9 cellular contexts compared by ENCODE assay signal in the genomic region with DNA sequence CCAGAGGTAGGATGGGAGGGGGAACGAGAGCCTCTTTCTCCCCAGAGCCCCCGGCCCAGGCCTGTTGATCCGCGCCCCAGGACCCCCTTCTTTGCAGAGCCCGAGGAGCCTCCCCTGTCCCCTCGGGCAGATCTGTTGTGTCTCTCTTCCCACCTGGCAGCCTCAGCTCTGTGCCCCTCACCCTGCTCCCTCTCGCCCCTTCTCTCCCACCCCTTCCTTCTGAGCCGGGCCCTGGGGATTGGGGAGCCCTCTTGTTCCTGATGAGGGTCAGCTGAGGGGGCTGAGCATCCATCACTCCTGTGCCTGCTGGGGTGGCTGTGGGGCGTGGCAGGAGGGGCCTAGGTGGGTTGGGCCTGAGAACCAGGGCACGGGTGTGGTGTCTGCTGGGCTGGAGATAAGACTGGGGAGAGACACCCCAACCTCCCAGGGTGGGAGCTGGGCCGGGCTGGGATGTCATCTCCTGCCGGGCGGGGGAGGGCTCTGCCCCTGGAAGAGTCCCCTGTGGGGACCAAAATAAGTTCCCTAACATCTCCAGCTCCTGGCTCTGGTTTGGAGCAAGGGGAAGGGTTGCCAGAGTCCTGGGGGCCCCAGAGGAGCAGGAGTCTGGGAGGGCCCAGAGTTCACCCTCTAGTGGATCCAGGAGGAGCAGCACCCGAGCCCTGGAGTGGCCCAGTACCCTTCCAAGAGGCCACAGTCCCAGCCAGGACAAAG.
DNase-seq lines count a peak whose midpoint lies in the region; ATAC-seq and TF ChIP-seq lines count a peak whose summit lies in the region.
"Had no signal": no experiment of that assay in that cellular context is flagged by ENCODE, and none has a peak within 500 bp of the region (broad histone marks: within the 10 kb centered on the region; RNA-seq: fewer than 3 reads in every experiment).

No MANE protein-coding gene starts in this region.

- no peaks in the 10 kb centered on the region for H3K36me3 Mint-ChIP-seq in activated CD4-positive, alpha-beta T cell treated with anti-CD3 and anti-CD28 coated beads for 36 hours (ENCODE audit: low read depth)

- no peaks in the 10 kb centered on the region for H3K27me3 Mint-ChIP-seq in activated CD4-positive, alpha-beta T cell treated with anti-CD3 and anti-CD28 coated beads for 36 hours

- intact Hi-C loops in activated CD4-positive, alpha-beta T cell treated with anti-CD3 and anti-CD28 coated beads for 36 hours (cut with DNase I, micrococcal nuclease): loop anchor here in 1 of 2 experiments (1.0 kb wide), 1 partner anchor 140 kb away; no protein-coding TSS in a partner anchor
- intact Hi-C loops in body of pancreas (cut with DNase I): no loop called here

- no peak overlapping the region for H3K27ac Mint-ChIP-seq in activated CD4-positive, alpha-beta T cell treated with anti-CD3 and anti-CD28 coated beads for 36 hours

- H3K4me1 ChIP-seq in NT2/D1 (ENCODE audit: insufficient read depth, insufficient read length) (peaks cover 16% of the 10 kb centered on the region), thoracic aorta (ENCODE audit: control insufficient read depth in 1 of 2, low read depth in 2 of 2) (peaks cover 7 to 15% of the 10 kb centered on the region in 2 donors), body of pancreas (no peaks in the 10 kb centered on the region)

- no peak overlapping the region for H3K4me3 ChIP-seq in NT2/D1 (ENCODE audit: insufficient read length, low read depth)
- H3K4me3 ChIP-seq in thoracic aorta: no peak overlapping the region
- H3K4me3 ChIP-seq in body of pancreas: no peak overlapping the region

- DNase-seq in activated CD4-positive, alpha-beta T cell treated with anti-CD3 and anti-CD28 coated beads for 36 hours: peak; percentile 36
- no peak for DNase-seq in activated CD4-positive, alpha-beta T cell treated with anti-CD3 and anti-CD28 coated beads for 4 hours
- DNase-seq in NT2/D1 (ENCODE audit: low read depth, low spot score): no peak
- DNase-seq in fibroblast of gingiva (ENCODE audit: low read depth): peak; percentile 34
- DNase-seq in thoracic aorta (ENCODE audit: low spot score): no peak
- DNase-seq in body of pancreas: no peak
- no peak for DNase-seq in effector CD4-positive, alpha-beta T cell
- no peak for DNase-seq in T-helper 1 cell
- DNase-seq: left colon had no signal

- ATAC-seq in activated CD4-positive, alpha-beta T cell treated with anti-CD3 and anti-CD28 coated beads for 36 hours: peak; percentile 55
- no peak for ATAC-seq in thoracic aorta (ENCODE audit: insufficient number of reproducible peaks, low FRiP score, low read depth)
- no peak for ATAC-seq in body of pancreas
- ATAC-seq: left colon had no signal

- H3K27me3 ChIP-seq in NT2/D1 (ENCODE audit: insufficient read depth, insufficient read length): no peaks in the 10 kb centered on the region
- no peaks in the 10 kb centered on the region for H3K27me3 ChIP-seq in thoracic aorta (replicated peaks; ENCODE audit: insufficient read depth)
- H3K27me3 ChIP-seq in body of pancreas: no peaks in the 10 kb centered on the region

- POLR2A ChIA-PET in activated CD4-positive, alpha-beta T cell treated with anti-CD3 and anti-CD28 coated beads for 36 hours (lab: Charles Lee): no interaction called here

- no peak overlapping the region for H3K4me3 Mint-ChIP-seq in activated CD4-positive, alpha-beta T cell treated with anti-CD3 and anti-CD28 coated beads for 36 hours

- H3K27ac ChIP-seq in thoracic aorta: no peak overlapping the region
- H3K27ac ChIP-seq in body of pancreas: no peak overlapping the region

- H3K36me3 ChIP-seq in NT2/D1 (ENCODE audit: insufficient read depth, insufficient read length, low read length) (peaks cover 29% of the 10 kb centered on the region), thoracic aorta (peaks cover 27% of the 10 kb centered on the region), body of pancreas (replicated peaks in 1 of 2; ENCODE audit: insufficient read depth in 1 of 2, low read depth in 2 of 2) (no peaks in the 10 kb centered on the region)

- H3K9ac ChIP-seq in NT2/D1 (ENCODE audit: insufficient read length, low read depth): peak overlapping the region; percentile 25

- no peak for TF ChIP-seq POLR2A in body of pancreas (IDR thresholded peaks at IDR 0.05)

- no peaks in the 10 kb centered on the region for H3K9me3 Mint-ChIP-seq in activated CD4-positive, alpha-beta T cell treated with anti-CD3 and anti-CD28 coated beads for 36 hours (ENCODE audit: low read depth)

- H3K4me1 Mint-ChIP-seq in activated CD4-positive, alpha-beta T cell treated with anti-CD3 and anti-CD28 coated beads for 36 hours: no peaks in the 10 kb centered on the region

- CTCF ChIA-PET in activated CD4-positive, alpha-beta T cell treated with anti-CD3 and anti-CD28 coated beads for 36 hours (lab: Charles Lee): interaction anchor here (0.9 kb wide), 1 partner anchor 20 kb away, joined by 3 read pairs; no protein-coding TSS in a partner anchor

- TF ChIP-seq CTCF in thoracic aorta (IDR thresholded peaks at IDR 0.05) (peak; percentile 32), body of pancreas (IDR thresholded peaks at IDR 0.05) (peak in 2 of 7 experiments; percentile 6 to 11)

- H3K9me3 ChIP-seq in NT2/D1 (ENCODE audit: insufficient read depth, low read length) (no peaks in the 10 kb centered on the region), thoracic aorta (no peaks in the 10 kb centered on the region), body of pancreas (no peaks in the 10 kb centered on the region)

- 59 to 65% methylated on average over 3 to 9 of the region's 14 CpGs for WGBS in body of pancreas, 2 donors

Comparison
In these comparisons a context has a peak if more than half of its experiments do, and no peak if none do; other contexts are left out.
1. DNase-seq: peak in activated CD4-positive, alpha-beta T cell treated with anti-CD3 and anti-CD28 coated beads for 36 hours (single experiment) and fibroblast of gingiva (single experiment); none in activated CD4-positive, alpha-beta T cell treated with anti-CD3 and anti-CD28 coated beads for 4 hours (0 of 2), NT2/D1 (single experiment), thoracic aorta (single experiment), body of pancreas (0 of 4), effector CD4-positive, alpha-beta T cell (single experiment) and T-helper 1 cell (0 of 5).